Comparison of ENCODE assay signal across 8 cellular contexts in genomic region chr2:204024503-204024902, GRCh38.
A peak's percentile ranks its signal among the peaks of the same experiment; 100 is the strongest.
DNase-seq lines count a peak whose midpoint lies in the region; ATAC-seq and TF ChIP-seq lines count a peak whose summit lies in the region.

No MANE protein-coding gene starts in this region.

- peaks cover 32% of the 10 kb centered on the region for H3K4me1 Mint-ChIP-seq in activated CD8-positive, alpha-beta memory T cell treated with anti-CD3 and anti-CD28 coated beads, Interleukin-2, amount 10 ng/mL, durations not matched to agents 7 days and 5 days

- H3K27me3 Mint-ChIP-seq in activated CD8-positive, alpha-beta memory T cell treated with anti-CD3 and anti-CD28 coated beads, Interleukin-2, amount 10 ng/mL, durations not matched to agents 7 days and 5 days: no peaks in the 10 kb centered on the region

- DNase-seq in GM06990 (ENCODE audit: extremely low read depth, insufficient read length) (no peak), NCI-H2227 (lab: John Stamatoyannopoulos, UW; ENCODE audit: unreplicated experiment) (peak; percentile 72), cardiac fibroblast (ENCODE audit: low read depth in 2 of 2) (peak; percentile 27 to 50), lower lobe of right lung (no peak)
- no peak for DNase-seq in activated CD8-positive, alpha-beta memory T cell treated with anti-CD3 and anti-CD28 coated beads, Interleukin-2, amount 50 U/mL, for 4 hours
- DNase-seq in activated CD8-positive, alpha-beta memory T cell treated with anti-CD3 and anti-CD28 coated beads, Interleukin-2, amount 10 ng/mL, durations not matched to agents 7 days and 5 days: no peak

- ATAC-seq in lower lobe of right lung: peak in 1 of 2 donors; percentile 40
- no peak for ATAC-seq in GM21786 (IDR thresholded peaks at IDR 0.05; ENCODE audit: unreplicated experiment)
- ATAC-seq in activated CD8-positive, alpha-beta memory T cell treated with anti-CD3 and anti-CD28 coated beads, Interleukin-2, amount 10 ng/mL, durations not matched to agents 7 days and 5 days: no peak

- H3K4me3 ChIP-seq in GM06990 (replicated peaks; ENCODE audit: low read depth, low read length) (no peak overlapping the region), cardiac fibroblast (replicated peaks in 1 of 2; ENCODE audit: low read depth in 2 of 2, low read length in 2 of 2) (no peak overlapping the region), lower lobe of right lung (no peak overlapping the region)

- CTCF ChIA-PET in activated CD8-positive, alpha-beta memory T cell treated with anti-CD3 and anti-CD28 coated beads, Interleukin-2, amount 10 ng/mL, durations not matched to agents 7 days and 5 days (lab: Charles Lee): interaction anchor here (1.2 to 1.7 kb wide), 2 partner anchors 48 to 153 kb away, joined by 3 to 4 read pairs; no protein-coding TSS in a partner anchor

- intact Hi-C loops in lower lobe of right lung (cut with DNase I): no loop called here

- H3K27ac Mint-ChIP-seq in activated CD8-positive, alpha-beta memory T cell treated with anti-CD3 and anti-CD28 coated beads, Interleukin-2, amount 10 ng/mL, durations not matched to agents 7 days and 5 days: no peak overlapping the region

- H3K36me3 Mint-ChIP-seq in activated CD8-positive, alpha-beta memory T cell treated with anti-CD3 and anti-CD28 coated beads, Interleukin-2, amount 10 ng/mL, durations not matched to agents 7 days and 5 days: peaks cover 6% of the 10 kb centered on the region

- no peaks in the 10 kb centered on the region for H3K9me3 ChIP-seq in lower lobe of right lung

- no peak overlapping the region for H3K27ac ChIP-seq in 22Rv1
- H3K27ac ChIP-seq in lower lobe of right lung: no peak overlapping the region

- H3K9me3 Mint-ChIP-seq in activated CD8-positive, alpha-beta memory T cell treated with anti-CD3 and anti-CD28 coated beads, Interleukin-2, amount 10 ng/mL, durations not matched to agents 7 days and 5 days (ENCODE audit: low read depth): no peaks in the 10 kb centered on the region

- H3K36me3 ChIP-seq in GM06990 (ENCODE audit: control insufficient read depth, insufficient read depth, low read length) (no peaks in the 10 kb centered on the region), lower lobe of right lung (no peaks in the 10 kb centered on the region)

- no peaks in the 10 kb centered on the region for H3K27me3 ChIP-seq in GM06990 (replicated peaks; ENCODE audit: control insufficient read depth, insufficient read depth, low read length)
- no peaks in the 10 kb centered on the region for H3K27me3 ChIP-seq in lower lobe of right lung (ENCODE audit: low read depth)

- H3K4me3 Mint-ChIP-seq in activated CD8-positive, alpha-beta memory T cell treated with anti-CD3 and anti-CD28 coated beads, Interleukin-2, amount 10 ng/mL, durations not matched to agents 7 days and 5 days: no peak overlapping the region

- peaks cover 5% of the 10 kb centered on the region for H3K4me1 ChIP-seq in lower lobe of right lung

- TF ChIP-seq CTCF in 22Rv1 (IDR thresholded peaks at IDR 0.05) (peak; percentile 78), GM06990 (IDR thresholded peaks at IDR 0.05; ENCODE audit: insufficient read depth, low read length, poor library complexity, severe bottlenecking) (peak; percentile 63), cardiac fibroblast (IDR thresholded peaks at IDR 0.05; ENCODE audit: low read depth, low read length) (peak; percentile 56), lower lobe of right lung (IDR thresholded peaks at IDR 0.05) (peak; percentile 56)

Comparison
In these comparisons a context has a peak if more than half of its experiments do, and no peak if none do; other contexts are left out.
1. DNase-seq: peak in NCI-H2227 (single experiment) and cardiac fibroblast (2 of 2); none in GM06990 (single experiment), lower lobe of right lung (single experiment), activated CD8-positive, alpha-beta memory T cell treated with anti-CD3 and anti-CD28 coated beads, Interleukin-2, amount 50 U/mL, for 4 hours (single experiment) and activated CD8-positive, alpha-beta memory T cell treated with anti-CD3 and anti-CD28 coated beads, Interleukin-2, amount 10 ng/mL, durations not matched to agents 7 days and 5 days (single experiment).
2. Peak in every context shown above with its lines, with median percentiles within 50 percentile points of each other: CTCF ChIP-seq.